33 cellular contexts compared by ENCODE assay signal in the genomic region with DNA sequence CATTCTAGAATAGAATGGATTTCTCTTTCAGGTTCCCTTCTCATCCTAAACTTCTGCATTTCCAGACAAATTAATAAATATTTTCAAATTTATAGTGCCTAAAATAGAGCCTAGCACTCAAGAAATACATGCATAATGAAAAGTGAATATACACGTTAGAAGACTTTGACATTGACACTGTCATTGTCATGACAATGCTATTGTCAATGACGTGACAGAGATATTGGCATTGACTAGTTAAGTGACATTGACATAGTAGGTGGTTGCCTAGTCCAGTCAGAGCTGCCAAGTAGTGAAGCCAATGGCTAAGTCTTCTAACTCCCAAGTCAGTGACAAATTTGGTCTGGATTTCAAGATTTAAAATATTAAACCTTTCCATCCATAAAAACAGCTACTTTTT.
DNase-seq lines count a peak whose midpoint lies in the region; ATAC-seq, FAIRE-seq and TF ChIP-seq lines count a peak whose summit lies in the region.
"Had no signal": no experiment of that assay in that cellular context is flagged by ENCODE, and none has a peak within 500 bp of the region (broad histone marks: within the 10 kb centered on the region; RNA-seq: fewer than 3 reads in every experiment).

No MANE protein-coding gene starts in this region.

- no peaks in the 10 kb centered on the region for H4K20me1 ChIP-seq in HepG2 (ENCODE audit: insufficient read depth, low read length)
- no peaks in the 10 kb centered on the region for H4K20me1 ChIP-seq in neural cell (ENCODE audit: insufficient read depth)
- H4K20me1 ChIP-seq: BLaER1; BLaER1 treated with 17β-estradiol and CSF1 and Interleukin-3, amounts not matched to agents 10 nM and 100 nM had no signal

- no peak for TF ChIP-seq POLR2A in HepG2 (IDR thresholded peaks at IDR 0.05; ENCODE audit: insufficient read depth in 1 of 2, low read depth in 2 of 2, low read length in 2 of 2)
- no peak for TF ChIP-seq POLR2A in right lobe of liver (IDR thresholded peaks at IDR 0.05)

- 47% methylated on average over 2 of the region's 2 CpGs for WGBS in HepG2 (ENCODE audit: low lambda C conversion rate)
- WGBS in right lobe of liver (ENCODE audit: insufficient coverage, low coverage, low lambda C conversion rate, missing lambda C conversion rate): 79% methylated on average over 2 of the region's 2 CpGs

- no peak overlapping the region for H3K27ac Mint-ChIP-seq in mesothelial cell of epicardium
- H3K27ac Mint-ChIP-seq: B cell; CD14-positive monocyte; CD4-positive, alpha-beta memory T cell; CD4-positive, alpha-beta T cell; CD4-positive, CD25-positive, alpha-beta regulatory T cell; CD8-positive, alpha-beta T cell had no signal

- peaks cover 14% of the 10 kb centered on the region for H3K9me3 Mint-ChIP-seq in mesothelial cell of epicardium
- H3K9me3 Mint-ChIP-seq: CD4-positive, alpha-beta T cell; CD8-positive, alpha-beta memory T cell; CD8-positive, alpha-beta T cell had no signal

- peaks cover 26% of the 10 kb centered on the region for H3K4me1 Mint-ChIP-seq in mesothelial cell of epicardium
- H3K4me1 Mint-ChIP-seq: CD14-positive monocyte; CD4-positive, alpha-beta memory T cell; CD4-positive, CD25-positive, alpha-beta regulatory T cell; CD8-positive, alpha-beta memory T cell had no signal

- H3K4me1 ChIP-seq in HepG2 (ENCODE audit: insufficient read depth, low read length) (no peaks in the 10 kb centered on the region; the same call in 1 of the 2 replicates), right lobe of liver (no peaks in the 10 kb centered on the region)
- H3K4me1 ChIP-seq: A549; BE2C; BLaER1; BLaER1 treated with 17β-estradiol and CSF1 and Interleukin-3, amounts not matched to agents 10 nM and 100 nM; Caco-2 had no signal

- no peaks in the 10 kb centered on the region for H3F3A ChIP-seq in neural cell (ENCODE audit: insufficient read depth, low read length, poor library complexity, severe bottlenecking)

- intact Hi-C loops in HepG2 (cut with micrococcal nuclease; ENCODE audit: unreplicated experiment): no loop called here
- intact Hi-C loops in right lobe of liver (cut with DNase I): no loop called here

- no peaks in the 10 kb centered on the region for H3K9me2 ChIP-seq in neural cell (ENCODE audit: insufficient read depth, low read length)

- H3K27me3 Mint-ChIP-seq in mesothelial cell of epicardium (ENCODE audit: low read depth): no peaks in the 10 kb centered on the region
- H3K27me3 Mint-ChIP-seq: B cell; CD4-positive, alpha-beta T cell; CD4-positive, CD25-positive, alpha-beta regulatory T cell had no signal

- H3K27ac ChIP-seq in HepG2 (ENCODE audit: extremely low read length, insufficient read depth, low read length) (no peak overlapping the region), right lobe of liver (no peak overlapping the region), neural cell (ENCODE audit: low read length) (peak overlapping the region; percentile 43)
- H3K27ac ChIP-seq: 22Rv1; A549; BLaER1; BLaER1 treated with 17β-estradiol and CSF1 and Interleukin-3, amounts not matched to agents 10 nM and 100 nM; C4-2B had no signal

- DNase-seq in HepG2 (ENCODE audit: low spot score) (no peak), right lobe of liver (no peak), mesothelial cell of epicardium (ENCODE audit: low spot score in 2 of 2, unreplicated experiment in 2 of 2) (no peak)
- DNase-seq: 8988T; ACHN; AML-193; BE2C; C1 segment of cervical spinal cord; Caco-2; Calu3; CD4-positive, alpha-beta memory T cell; CD4-positive, alpha-beta T cell; CD4-positive, CD25-positive, alpha-beta regulatory T cell; CD8-positive, alpha-beta memory T cell; CD8-positive, alpha-beta T cell; COR-L47; DMS 273 treated with DMSO at 0.1 percent for 48 hours; DMS153; DMS53; DMS79; DMS79 treated with DMSO at 0.1 percent for 48 hours; DND-41; EL had no signal

- H3K27me3 ChIP-seq in HepG2 (ENCODE audit: control insufficient read depth in 1 of 2, insufficient read depth in 2 of 2, low read length in 2 of 2): no peaks in the 10 kb centered on the region
- H3K27me3 ChIP-seq in right lobe of liver: no peaks in the 10 kb centered on the region
- no peaks in the 10 kb centered on the region for H3K27me3 ChIP-seq in neural cell (ENCODE audit: insufficient read depth, low read depth, low read length)
- H3K27me3 ChIP-seq: BE2C; BLaER1; BLaER1 treated with 17β-estradiol and CSF1 and Interleukin-3, amounts not matched to agents 10 nM and 100 nM had no signal

- no peak overlapping the region for H2AFZ ChIP-seq in HepG2 (ENCODE audit: low read length)
- H2AFZ ChIP-seq in neural cell (ENCODE audit: low read depth, low read length): no peak overlapping the region

- H3K4me3 ChIP-seq in HepG2 (replicated peaks in 1 of 3; ENCODE audit: insufficient read depth in 1 of 3, low read depth in 2 of 3, low read length in 3 of 3) (no peak overlapping the region), right lobe of liver (no peak overlapping the region), neural cell (ENCODE audit: low read length) (no peak overlapping the region)
- H3K4me3 ChIP-seq: A549; BLaER1; BLaER1 treated with 17β-estradiol and CSF1 and Interleukin-3, amounts not matched to agents 10 nM and 100 nM had no signal

- H3K36me3 ChIP-seq in HepG2 (replicated peaks in 1 of 2; ENCODE audit: control insufficient read depth in 1 of 2, insufficient read depth in 2 of 2, low read length in 2 of 2) (no peaks in the 10 kb centered on the region), right lobe of liver (no peaks in the 10 kb centered on the region), neural cell (ENCODE audit: insufficient read depth, low read length) (no peaks in the 10 kb centered on the region)
- H3K36me3 ChIP-seq: BE2C; BLaER1; BLaER1 treated with 17β-estradiol and CSF1 and Interleukin-3, amounts not matched to agents 10 nM and 100 nM had no signal

- TF ChIP-seq RAD21 in HepG2 (CRISPR knock-in tag; IDR thresholded peaks at IDR 0.05): no peak
- TF ChIP-seq RAD21 in neural cell (conservative IDR thresholded peaks at IDR 0.05): no peak

- TF ChIP-seq EP300 in HepG2 (IDR thresholded peaks at IDR 0.05; ENCODE audit: low read depth in 2 of 2, low read length in 2 of 2): no peak
- no peak for TF ChIP-seq EP300 in HepG2 (CRISPR knock-in tag; IDR thresholded peaks at IDR 0.05; ENCODE audit: borderline replicate concordance)
- peak; percentile 96 for TF ChIP-seq EP300 in neural cell (conservative IDR thresholded peaks at IDR 0.05; ENCODE audit: poor library complexity, severe bottlenecking)

- H3K4me3 Mint-ChIP-seq in mesothelial cell of epicardium: no peak overlapping the region
- H3K4me3 Mint-ChIP-seq: B cell; CD14-positive monocyte; CD4-positive, alpha-beta memory T cell; CD4-positive, alpha-beta T cell; CD4-positive, CD25-positive, alpha-beta regulatory T cell; CD8-positive, alpha-beta memory T cell; CD8-positive, alpha-beta T cell had no signal

- H3K36me3 Mint-ChIP-seq in mesothelial cell of epicardium: no peaks in the 10 kb centered on the region
- H3K36me3 Mint-ChIP-seq: CD14-positive monocyte; CD4-positive, alpha-beta memory T cell; CD4-positive, CD25-positive, alpha-beta regulatory T cell; CD8-positive, alpha-beta memory T cell; CD8-positive, alpha-beta T cell had no signal

- no peak for FAIRE-seq in HepG2 (lab: Jason Lieb, UNC)
- FAIRE-seq: A204.1, A549, D721Med had no signal

- POLR2A ChIA-PET in HepG2 (lab: Yijun Ruan, JAX): no interaction called here

- CTCF ChIA-PET in HepG2 (lab: Yijun Ruan, JAX; ENCODE audit: low intra/inter-chr PET ratio, low total read pairs): no interaction called here

- BruUV-seq in HepG2 (replicated peaks; lab: Mats Ljungman, UMichigan): no TSS peak

- in situ Hi-C loops in HepG2 (cut with HindIII; ENCODE audit: extremely low pct_ligation_motif_present, low pct_unique_long_range_greater_than_20kb): no loop called here

- no peak for ATAC-seq in HepG2
- ATAC-seq in right lobe of liver: no peak
- ATAC-seq: A549; CD8-positive, alpha-beta T cell had no signal

- H3K9me3 ChIP-seq in HepG2 (ENCODE audit: low read length) (no peaks in the 10 kb centered on the region), right lobe of liver (no peaks in the 10 kb centered on the region), neural cell (ENCODE audit: low read length) (no peaks in the 10 kb centered on the region)
- H3K9me3 ChIP-seq: A549; BE2C; BLaER1; BLaER1 treated with 17β-estradiol and CSF1 and Interleukin-3, amounts not matched to agents 10 nM and 100 nM; Caco-2 had no signal

- H3K79me2 ChIP-seq in HepG2 (ENCODE audit: insufficient read depth, low read length): no peaks in the 10 kb centered on the region
- H3K79me2 ChIP-seq in neural cell (replicated peaks; ENCODE audit: insufficient read depth, low read length): no peaks in the 10 kb centered on the region

- H3K4me2 ChIP-seq in HepG2 (ENCODE audit: low read depth, low read length) (no peak overlapping the region), neural cell (ENCODE audit: low read length) (no peak overlapping the region)
- H3K4me2 ChIP-seq: A549; BLaER1; BLaER1 treated with 17β-estradiol and CSF1 and Interleukin-3, amounts not matched to agents 10 nM and 100 nM had no signal

- TF ChIP-seq CTCF in HepG2 (CRISPR knock-in tag; IDR thresholded peaks at IDR 0.05) (no peak), right lobe of liver (IDR thresholded peaks at IDR 0.05) (no peak), neural cell (IDR thresholded peaks at IDR 0.05; ENCODE audit: poor library complexity, severe bottlenecking) (no peak), mesothelial cell of epicardium (IDR thresholded peaks at IDR 0.05; ENCODE audit: unreplicated experiment) (no peak)

- H3K9ac ChIP-seq in HepG2 (ENCODE audit: insufficient read depth, low read depth, low read length) (no peak overlapping the region), neural cell (ENCODE audit: low read length) (no peak overlapping the region)
- H3K9ac ChIP-seq: BLaER1; BLaER1 treated with 17β-estradiol and CSF1 and Interleukin-3, amounts not matched to agents 10 nM and 100 nM had no signal

TF ChIP-seq in HepG2, 621 proteins besides CTCF, POLR2A, EP300 and RAD21:
- TF ChIP-seq ZNF460 (CRISPR knock-in tag; IDR thresholded peaks at IDR 0.05; ENCODE audit: borderline replicate concordance): no peak
- TF ChIP-seq SMYD3 (CRISPR knock-in tag; IDR thresholded peaks at IDR 0.05): no peak
- TF ChIP-seq SRF (IDR thresholded peaks at IDR 0.05; ENCODE audit: low read depth, low read length): no peak
- peak; percentile 55; the same call in 1 of the 2 replicates for TF ChIP-seq CREB1 (IDR thresholded peaks at IDR 0.05)
- TF ChIP-seq CREB1 (CRISPR knock-in tag; IDR thresholded peaks at IDR 0.05): no peak

TF ChIP-seq in neural cell, 6 proteins besides CTCF, POLR2A, EP300 and RAD21 (continues in another document):
- TF ChIP-seq TAF1 (IDR thresholded peaks at IDR 0.05; ENCODE audit: low read depth) (no peak), SMC3 (conservative IDR thresholded peaks at IDR 0.05; ENCODE audit: poor library complexity) (no peak)
